Comparison of ENCODE assay signal across 9 cellular contexts in the genomic region with DNA sequence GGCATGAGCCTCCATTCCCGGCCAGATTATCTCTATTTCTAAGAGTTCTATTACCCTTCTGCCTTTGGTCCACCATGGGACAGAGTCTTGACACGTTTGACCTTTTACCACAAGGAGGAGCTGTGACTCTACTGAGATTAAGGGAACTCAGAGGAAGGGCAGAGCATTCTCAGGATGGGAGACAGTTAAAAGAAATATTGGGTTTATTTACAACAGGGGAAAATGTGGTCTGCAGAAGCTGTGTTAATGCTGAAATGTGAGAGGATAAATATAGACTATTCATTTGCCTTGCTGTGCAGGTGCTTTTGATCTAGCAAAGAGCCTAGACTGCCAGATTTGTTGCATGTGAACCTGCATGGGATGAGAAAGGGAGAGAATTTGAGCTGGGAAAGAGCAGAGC. TPM values are rescaled to one million over a fixed set of nuclear protein-coding genes. Genes with fewer than 3 reads are reported as not detected.
DNase-seq lines count a peak whose midpoint lies in the region; ATAC-seq, FAIRE-seq and TF ChIP-seq lines count a peak whose summit lies in the region.
"Had no signal": no experiment of that assay in that cellular context is flagged by ENCODE, and none has a peak within 500 bp of the region (broad histone marks: within the 10 kb centered on the region; RNA-seq: fewer than 3 reads in every experiment).

No MANE protein-coding gene starts in this region.

- intact Hi-C loops in Right ventricle myocardium inferior (cut with DNase I) = no loop called here

- H3K4me3 ChIP-seq in OCI-LY3 (ENCODE audit: low read length) = no peak overlapping the region

- no peak overlapping the region for H2AFZ ChIP-seq in OCI-LY3 (ENCODE audit: low read depth, low read length)

- H3K27ac ChIP-seq in C4-2B (no peak overlapping the region), OCI-LY3 (ENCODE audit: low read length) (no peak overlapping the region)

- no peaks in the 10 kb centered on the region for H3K79me2 ChIP-seq in OCI-LY3 (ENCODE audit: low read length)

- H4K20me1 ChIP-seq in OCI-LY3 (ENCODE audit: insufficient read depth, low read length) = no peaks in the 10 kb centered on the region

- H3K4me2 ChIP-seq in OCI-LY3 (ENCODE audit: low read length) = no peak overlapping the region

- H3K9ac ChIP-seq in OCI-LY3 (ENCODE audit: low read length) = no peak overlapping the region

- peak; percentile 72 for TF ChIP-seq CTCF in C4-2B (conservative IDR thresholded peaks at IDR 0.05)
- peak; percentile 52 for TF ChIP-seq CTCF in OCI-LY3 (IDR thresholded peaks at IDR 0.05; ENCODE audit: low read depth, low read length)

- H3K9me3 ChIP-seq in OCI-LY3 (ENCODE audit: insufficient read depth, low read length) = no peaks in the 10 kb centered on the region

- H3K4me1 ChIP-seq in OCI-LY3 (ENCODE audit: low read length) = peaks cover 12% of the 10 kb centered on the region

- ATAC-seq in GM18867 (IDR thresholded peaks at IDR 0.05; ENCODE audit: unreplicated experiment) = peak; percentile 65
- ATAC-seq in GM21529 (IDR thresholded peaks at IDR 0.05; ENCODE audit: unreplicated experiment) = no peak
- no peak for ATAC-seq in Right ventricle myocardium inferior

- no peaks in the 10 kb centered on the region for H3K36me3 ChIP-seq in OCI-LY3 (replicated peaks; ENCODE audit: low read depth, low read length)

- peaks cover 34% of the 10 kb centered on the region for H3K27me3 ChIP-seq in OCI-LY3 (ENCODE audit: low read depth, low read length)

- no peak for FAIRE-seq in frontal cortex (lab: Jason Lieb, UNC)

- DNase-seq in frontal cortex (ENCODE audit: low spot score in 2 of 2) = peak; percentile 9 to 18
- DNase-seq in Right ventricle myocardium inferior (ENCODE audit: missing footprints) = no peak
- DNase-seq in effector CD4-positive, alpha-beta T cell = no peak
- no peak for DNase-seq in ecto neural progenitor cell (ENCODE audit: low spot score)

RNA-seq across cellular contexts. Expression of a gene that starts 45.8 kb away (rescaled TPM):
- total RNA-seq in frontal cortex (not detected), Right ventricle myocardium inferior (not detected)
- total RNA-seq: T-helper 2 cell treated with Interferon-gamma antibody and Interleukin-4, amounts not matched to agents 100 ng/mL and 5 ng/mL, for 36 hours had no signal

Comparison
In these comparisons a context has a peak if more than half of its experiments do, and no peak if none do; other contexts are left out.
1. DNase-seq: peak in frontal cortex (2 of 2); none in Right ventricle myocardium inferior (single experiment), effector CD4-positive, alpha-beta T cell (single experiment) and ecto neural progenitor cell (single experiment).